Comparison of ENCODE assay signal across 27 cellular contexts in genomic region chr1:227303662-227304061, GRCh38. TPM values are rescaled to one million over a fixed set of nuclear protein-coding genes. Genes with fewer than 3 reads are reported as not detected.
A peak's percentile ranks its signal among the peaks of the same experiment; 100 is the strongest.
DNase-seq lines count a peak whose midpoint lies in the region; ATAC-seq, FAIRE-seq and TF ChIP-seq lines count a peak whose summit lies in the region.
"Had no signal": no experiment of that assay in that cellular context is flagged by ENCODE, and none has a peak within 500 bp of the region (broad histone marks: within the 10 kb centered on the region; RNA-seq: fewer than 3 reads in every experiment).

No MANE protein-coding gene starts in this region.

- H2BK5ac ChIP-seq in H9 (ENCODE audit: insufficient read length, low read length): no peak overlapping the region

- TF ChIP-seq POLR2A in transverse colon (IDR thresholded peaks at IDR 0.05) (no peak), body of pancreas (IDR thresholded peaks at IDR 0.05) (no peak)

- no peak overlapping the region for H3K4ac ChIP-seq in H9 (ENCODE audit: low read depth, low read length)

- intact Hi-C loops in mucosa of descending colon (cut with DNase I, micrococcal nuclease): no loop called here
- intact Hi-C loops in transverse colon (cut with DNase I; ENCODE audit: low total_unique reads): no loop called here
- intact Hi-C loops in body of pancreas (cut with DNase I): no loop called here

- in situ Hi-C loops in transverse colon (cut with MboI; ENCODE audit: low pct_ligation_motif_present in 1 of 4, low pct_unique_long_range_greater_than_20kb in 1 of 4, low sequenced_read_pairs in 3 of 4): no loop called here

- FAIRE-seq in D721Med (lab: Jason Lieb, UNC) (peak; percentile 48), colon (lab: Jason Lieb, UNC) (peak; percentile 60)
- FAIRE-seq: A549, GM12878, GM12892, GM18507 had no signal

- H2BK120ac ChIP-seq in H9 (ENCODE audit: low read depth, low read length, poor library complexity, severe bottlenecking): no peak overlapping the region

- H3K18ac ChIP-seq in H9 (ENCODE audit: insufficient read length, low read depth, low read length): no peak overlapping the region

- peak; percentile 73 for ATAC-seq in mucosa of descending colon
- ATAC-seq in body of pancreas: no peak
- ATAC-seq: A549; CD8-positive, alpha-beta T cell; GM12878 had no signal

- H3K9me3 Mint-ChIP-seq in H9: no peaks in the 10 kb centered on the region
- H3K9me3 Mint-ChIP-seq: CD4-positive, alpha-beta T cell; CD8-positive, alpha-beta T cell had no signal

- no peak overlapping the region for H2BK12ac ChIP-seq in H9 (ENCODE audit: insufficient read length, low read depth, low read length)

- no peaks in the 10 kb centered on the region for H3K27me3 Mint-ChIP-seq in H9 (ENCODE audit: low read depth)

- no peak overlapping the region for H2AFZ ChIP-seq in H9 (ENCODE audit: low read length)
- H2AFZ ChIP-seq in osteoblast (ENCODE audit: low read length): no peak overlapping the region

- H2AK5ac ChIP-seq in H9 (ENCODE audit: insufficient read length, low read length): no peak overlapping the region

- H4K91ac ChIP-seq in H9 (ENCODE audit: insufficient read length, low read depth, low read length): no peak overlapping the region

- no peak overlapping the region for H3K27ac Mint-ChIP-seq in H9
- H3K27ac Mint-ChIP-seq: B cell; CD4-positive, alpha-beta T cell; CD8-positive, alpha-beta T cell had no signal

- TF ChIP-seq CTCF in D721Med (IDR thresholded peaks at IDR 0.05; ENCODE audit: insufficient read depth, missing control alignments): no peak
- TF ChIP-seq CTCF in mucosa of descending colon (IDR thresholded peaks at IDR 0.05): no peak
- TF ChIP-seq CTCF in transverse colon (IDR thresholded peaks at IDR 0.05): no peak
- no peak for TF ChIP-seq CTCF in body of pancreas (IDR thresholded peaks at IDR 0.05)
- no peak for TF ChIP-seq CTCF in H9 (conservative IDR thresholded peaks at IDR 0.05)
- no peak for TF ChIP-seq CTCF in osteoblast (IDR thresholded peaks at IDR 0.05; ENCODE audit: extremely low read depth, low read depth, low read length)

- DNase-seq in D721Med (ENCODE audit: insufficient read length, low spot score) (no peak), mucosa of descending colon (no peak), transverse colon (no peak), body of pancreas (no peak), H9 (no peak), osteoblast (ENCODE audit: insufficient read length, low spot score, missing footprints) (no peak)
- DNase-seq: AML-193; Caco-2; Calu3; CD4-positive, alpha-beta T cell; CD8-positive, alpha-beta T cell; DMS 273 treated with DMSO at 0.1 percent for 48 hours; DMS153; DMS53; DMS79; DND-41; EL; GDM1 had no signal

- no peaks in the 10 kb centered on the region; a peak in 1 of 7 replicates for H3K36me3 Mint-ChIP-seq in H9 (ENCODE audit: insufficient read depth in 1 of 3, low read depth in 3 of 3)
- H3K36me3 Mint-ChIP-seq: CD8-positive, alpha-beta T cell had no signal

- TF ChIP-seq EP300 in transverse colon (IDR thresholded peaks at IDR 0.05; ENCODE audit: low read depth): no peak

- peaks cover 12 to 14% of the 10 kb centered on the region in 2 experiments for H3K4me1 Mint-ChIP-seq in H9
- H3K4me1 Mint-ChIP-seq: B cell had no signal

- H3K36me3 ChIP-seq in mucosa of descending colon (ENCODE audit: low read depth) (no peaks in the 10 kb centered on the region), transverse colon (no peaks in the 10 kb centered on the region), body of pancreas (replicated peaks in 1 of 2; ENCODE audit: insufficient read depth in 1 of 2, low read depth in 2 of 2) (no peaks in the 10 kb centered on the region), osteoblast (ENCODE audit: insufficient read depth, low read length) (peaks cover 5% of the 10 kb centered on the region)
- H3K36me3 ChIP-seq: BLaER1 treated with 17β-estradiol and CSF1 and Interleukin-3, amounts not matched to agents 10 nM and 100 nM had no signal

- peaks cover 4% of the 10 kb centered on the region for H3K79me1 ChIP-seq in H9 (ENCODE audit: insufficient read depth, low read depth, low read length, poor library complexity, severe bottlenecking)

- H3K23ac ChIP-seq in H9 (ENCODE audit: insufficient read length, low read depth, low read length): no peak overlapping the region

- H3K23me2 ChIP-seq in H9 (ENCODE audit: insufficient read length, low read depth, low read length, poor library complexity, severe bottlenecking): no peaks in the 10 kb centered on the region

- H3K4me3 ChIP-seq in mucosa of descending colon: no peak overlapping the region
- no peak overlapping the region for H3K4me3 ChIP-seq in transverse colon
- no peak overlapping the region for H3K4me3 ChIP-seq in body of pancreas
- no peak overlapping the region for H3K4me3 ChIP-seq in osteoblast (ENCODE audit: insufficient read depth, low read length)
- H3K4me3 ChIP-seq: A549; BLaER1 treated with 17β-estradiol and CSF1 and Interleukin-3, amounts not matched to agents 10 nM and 100 nM; GM12878 had no signal

- no peak overlapping the region for H3K9ac ChIP-seq in H9 (ENCODE audit: extremely low read depth, insufficient read length, low read length)
- H3K9ac ChIP-seq: BLaER1 treated with 17β-estradiol and CSF1 and Interleukin-3, amounts not matched to agents 10 nM and 100 nM had no signal

- no peak overlapping the region for H4K5ac ChIP-seq in H9 (ENCODE audit: insufficient read length, low read depth, low read length)

- H3K27me3 ChIP-seq in transverse colon (no peaks in the 10 kb centered on the region), body of pancreas (no peaks in the 10 kb centered on the region), H9 (ENCODE audit: insufficient read depth, low read length) (no peaks in the 10 kb centered on the region), osteoblast (ENCODE audit: insufficient read depth, low read length) (no peaks in the 10 kb centered on the region)
- H3K27me3 ChIP-seq: BLaER1 treated with 17β-estradiol and CSF1 and Interleukin-3, amounts not matched to agents 10 nM and 100 nM had no signal

- H3K4me3 Mint-ChIP-seq in H9: no peak overlapping the region
- H3K4me3 Mint-ChIP-seq: B cell; CD4-positive, alpha-beta T cell; CD8-positive, alpha-beta T cell had no signal

- no peak overlapping the region for H4K8ac ChIP-seq in H9 (replicated peaks; ENCODE audit: insufficient read length, low read depth, low read length)

- no peaks in the 10 kb centered on the region for H3K4me1 ChIP-seq in mucosa of descending colon (ENCODE audit: low read depth)
- H3K4me1 ChIP-seq in transverse colon: peaks cover 0 to 45% (median 35%) of the 10 kb centered on the region in 4 donors
- peaks cover 21% of the 10 kb centered on the region for H3K4me1 ChIP-seq in body of pancreas
- no peaks in the 10 kb centered on the region for H3K4me1 ChIP-seq in H9 (ENCODE audit: insufficient read depth, low read length)
- peaks cover 10% of the 10 kb centered on the region for H3K4me1 ChIP-seq in osteoblast (ENCODE audit: insufficient read depth, low read length)
- H3K4me1 ChIP-seq: Caco-2 had no signal

- H3K56ac ChIP-seq in H9 (ENCODE audit: insufficient read length, low read depth, low read length): no peak overlapping the region

- H3T11ph ChIP-seq in H9 (ENCODE audit: low read length): no peak overlapping the region

- no peaks in the 10 kb centered on the region for H4K20me1 ChIP-seq in H9 (ENCODE audit: control insufficient read depth, insufficient read depth, insufficient read length)
- H4K20me1 ChIP-seq in osteoblast (ENCODE audit: insufficient read depth, low read length): peaks cover 10% of the 10 kb centered on the region

- no peak overlapping the region for H2BK15ac ChIP-seq in H9 (ENCODE audit: low read depth, low read length)

- H3K4me2 ChIP-seq in H9 (ENCODE audit: insufficient read depth, insufficient read length, low read length) (no peak overlapping the region), osteoblast (ENCODE audit: insufficient read depth, low read length) (no peak overlapping the region)
- H3K4me2 ChIP-seq: A549; BLaER1 treated with 17β-estradiol and CSF1 and Interleukin-3, amounts not matched to agents 10 nM and 100 nM had no signal

- H3K27ac ChIP-seq in transverse colon (peak overlapping the region in 3 of 4 donors; percentile 14 to 29 (median 27)), body of pancreas (no peak overlapping the region), H9 (ENCODE audit: insufficient read length, low read depth, low read length) (no peak overlapping the region), osteoblast (ENCODE audit: low read depth, low read length) (no peak overlapping the region)
- H3K27ac ChIP-seq: 22Rv1; A549; BLaER1 treated with 17β-estradiol and CSF1 and Interleukin-3, amounts not matched to agents 10 nM and 100 nM; C4-2B had no signal

- no peak overlapping the region for H2BK20ac ChIP-seq in H9 (ENCODE audit: low read depth, low read length, poor library complexity, severe bottlenecking)

- H3K14ac ChIP-seq in H9 (ENCODE audit: insufficient read depth, low read length): no peak overlapping the region

- H3K79me2 ChIP-seq in H9 (ENCODE audit: insufficient read depth, low read length) (peaks cover 3% of the 10 kb centered on the region; the same call in 1 of the 2 replicates), osteoblast (ENCODE audit: insufficient read depth, low read length) (peaks cover 87% of the 10 kb centered on the region)

- H3K9me3 ChIP-seq in mucosa of descending colon (no peaks in the 10 kb centered on the region), transverse colon (no peaks in the 10 kb centered on the region), body of pancreas (no peaks in the 10 kb centered on the region), H9 (ENCODE audit: control insufficient read depth, low read depth, low read length) (no peaks in the 10 kb centered on the region), osteoblast (ENCODE audit: low read depth, low read length) (no peaks in the 10 kb centered on the region)
- H3K9me3 ChIP-seq: A549; BLaER1 treated with 17β-estradiol and CSF1 and Interleukin-3, amounts not matched to agents 10 nM and 100 nM; Caco-2 had no signal

RNA-seq across cellular contexts. Expression of gene CDC42BPA, which starts 14.6 kb away (rescaled TPM):
- total RNA-seq in mucosa of descending colon (10 to 100 TPM; 32.6 to 70.7 (median 50.2) TPM), transverse colon (100 to 1,000 TPM in 1 of 4 donors, 10 to 100 TPM in 3; 49.0 to 102 (median 54.2) TPM), body of pancreas (10 to 100 TPM; 35.9 to 37.6 TPM), H9 (2021) (30.1 and 30.8 TPM in 2 replicates), osteoblast (71.6 and 77.8 TPM in 2 replicates)

Comparison
In these comparisons a context has a peak if more than half of its experiments do, and no peak if none do; other contexts are left out.
1. H3K27ac ChIP-seq: peak in transverse colon (3 of 4); none in body of pancreas (0 of 4), H9 (single experiment) and osteoblast (single experiment).